Comparison of ENCODE assay signal across 8 cellular contexts in the genomic region with DNA sequence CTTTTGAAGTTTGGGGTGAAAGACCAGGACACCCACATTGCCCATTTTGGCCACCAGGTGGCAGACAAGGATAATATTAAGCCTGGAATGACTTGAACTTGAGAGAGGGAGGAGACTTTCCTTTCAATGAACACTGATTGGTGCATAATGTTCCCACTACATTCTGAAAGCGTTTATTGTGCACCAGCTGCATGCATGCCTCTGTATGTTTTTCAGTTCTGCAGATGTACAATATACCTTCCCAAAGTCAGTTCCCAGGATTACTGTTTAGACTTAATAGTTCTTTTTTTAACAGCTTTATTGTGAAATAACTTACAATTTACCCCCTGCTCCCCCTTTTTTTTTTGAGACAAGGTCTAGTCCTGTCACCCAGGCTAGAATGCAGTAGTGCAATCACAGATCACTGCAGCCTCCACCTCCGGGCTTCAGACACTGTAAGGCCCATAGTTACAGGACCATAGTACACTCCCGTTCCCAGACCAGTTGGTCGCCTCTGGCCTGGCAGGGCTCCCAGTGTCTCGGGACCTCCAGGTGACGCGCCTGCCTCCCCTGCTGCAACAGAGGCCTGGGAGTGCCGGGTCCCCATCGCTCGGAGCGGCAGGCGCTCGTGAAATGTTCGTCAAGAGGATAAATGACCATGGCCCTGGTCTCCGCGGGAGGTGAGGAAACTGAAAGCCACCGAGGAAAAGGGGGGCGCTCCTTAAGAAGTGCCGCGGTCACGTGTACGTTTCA. TPM values are rescaled to one million over a fixed set of nuclear protein-coding genes. Genes with fewer than 3 reads are reported as not detected.
A peak's percentile ranks its signal among the peaks of the same experiment; 100 is the strongest.
DNase-seq lines count a peak whose midpoint lies in the region; ATAC-seq and TF ChIP-seq lines count a peak whose summit lies in the region.

No MANE protein-coding gene starts in this region.

- intact Hi-C loops in activated CD4-positive, alpha-beta T cell treated with anti-CD3 and anti-CD28 coated beads for 36 hours (cut with DNase I, micrococcal nuclease), result loop anchor here (1.0 to 5.0 kb wide), 5 partner anchors 13 to 520 kb away; a partner anchor contains a TSS
- intact Hi-C loops in colonic mucosa (cut with DNase I), result no loop called here

- peaks cover 22% of the 10 kb centered on the region for H3K4me1 Mint-ChIP-seq in activated CD4-positive, alpha-beta T cell treated with anti-CD3 and anti-CD28 coated beads for 36 hours

- CTCF ChIA-PET in activated CD4-positive, alpha-beta T cell treated with anti-CD3 and anti-CD28 coated beads for 36 hours (lab: Charles Lee), result interaction anchor here (0.8 to 1.9 kb wide), 7 partner anchors 11 to 238 kb away, joined by 3 to 9 read pairs (median 4); no protein-coding TSS in a partner anchor

- peak; percentile 86 for TF ChIP-seq CTCF in colonic mucosa (IDR thresholded peaks at IDR 0.05)

- no peak overlapping the region for H3K27ac ChIP-seq in colonic mucosa

- H3K27me3 Mint-ChIP-seq in activated CD4-positive, alpha-beta T cell treated with anti-CD3 and anti-CD28 coated beads for 36 hours, result peaks cover 29% of the 10 kb centered on the region

- H3K9me3 ChIP-seq in colonic mucosa, result no peaks in the 10 kb centered on the region

- H3K36me3 Mint-ChIP-seq in activated CD4-positive, alpha-beta T cell treated with anti-CD3 and anti-CD28 coated beads for 36 hours (ENCODE audit: low read depth), result peaks cover 8% of the 10 kb centered on the region

- DNase-seq in NCI-H187 (lab: John Stamatoyannopoulos, UW) (peak; percentile 28 to 58), NCI-H187 treated with DMSO at 0.1 percent for 48 hours (lab: John Stamatoyannopoulos, UW) (no peak), NCI-H446 treated with DMSO at 0.1 percent for 48 hours (lab: John Stamatoyannopoulos, UW) (peak; percentile 32), colonic mucosa (peak; percentile 95), left lobe of liver (ENCODE audit: low spot score) (peak; percentile 83)
- peak; percentile 92 for DNase-seq in activated CD4-positive, alpha-beta T cell treated with anti-CD3 and anti-CD28 coated beads for 36 hours
- DNase-seq in stimulated activated CD4-positive, alpha-beta T cell treated with anti-CD3 and anti-CD28 coated beads, Interleukin-2, amount 100 ng/mL, for 24 hours, result peak; percentile 90 to 91

- H3K27me3 ChIP-seq in colonic mucosa, result no peaks in the 10 kb centered on the region

- peak overlapping the region; percentile 39 for H3K4me3 ChIP-seq in colonic mucosa

- peak; percentile 66 for ATAC-seq in HG03135 (IDR thresholded peaks at IDR 0.05; ENCODE audit: unreplicated experiment)
- peak; percentile 92 for ATAC-seq in activated CD4-positive, alpha-beta T cell treated with anti-CD3 and anti-CD28 coated beads for 36 hours
- peak; percentile 71 for ATAC-seq in left lobe of liver

- no peaks in the 10 kb centered on the region for H3K4me1 ChIP-seq in colonic mucosa

- H3K36me3 ChIP-seq in colonic mucosa, result peaks cover 11% of the 10 kb centered on the region

- POLR2A ChIA-PET in activated CD4-positive, alpha-beta T cell treated with anti-CD3 and anti-CD28 coated beads for 36 hours (lab: Charles Lee), result interaction anchor here (0.6 kb wide), 1 partner anchor 212 kb away, joined by 4 read pairs; a partner anchor contains a TSS

- H3K27ac Mint-ChIP-seq in activated CD4-positive, alpha-beta T cell treated with anti-CD3 and anti-CD28 coated beads for 36 hours, result no peak overlapping the region

- peak overlapping the region; percentile 58 to 66 for H3K9ac ChIP-seq in colonic mucosa (ENCODE audit: low read depth in 2 of 2, low read length in 2 of 2)

- H3K9me3 Mint-ChIP-seq in activated CD4-positive, alpha-beta T cell treated with anti-CD3 and anti-CD28 coated beads for 36 hours (ENCODE audit: low read depth), result peaks cover 6% of the 10 kb centered on the region

- H3K4me3 Mint-ChIP-seq in activated CD4-positive, alpha-beta T cell treated with anti-CD3 and anti-CD28 coated beads for 36 hours, result peak overlapping the region; percentile 67

RNA-seq across cellular contexts. Expression of a gene that starts 12.2 kb away (rescaled TPM):
- 10 to 100 TPM; 30.5 to 31.6 TPM for total RNA-seq in activated CD4-positive, alpha-beta T cell treated with anti-CD3 and anti-CD28 coated beads for 36 hours
- total RNA-seq in colonic mucosa (100 to 1,000 TPM; 407 to 525 TPM), left lobe of liver (286 TPM)

RNA-seq across cellular contexts. Expression of a gene that starts 13.3 kb away (rescaled TPM):
- total RNA-seq in activated CD4-positive, alpha-beta T cell treated with anti-CD3 and anti-CD28 coated beads for 36 hours, result 100 to 1,000 TPM; 171 to 186 TPM
- 100 to 1,000 TPM; 105 to 146 TPM for total RNA-seq in colonic mucosa
- total RNA-seq in left lobe of liver, result 42.6 TPM

RNA-seq across cellular contexts. Expression of a gene that starts 13.6 kb away (rescaled TPM):
- 1 to 10 TPM; 1.6 to 1.9 TPM for total RNA-seq in activated CD4-positive, alpha-beta T cell treated with anti-CD3 and anti-CD28 coated beads for 36 hours
- total RNA-seq in colonic mucosa (100 to 1,000 TPM; 136 to 169 TPM), left lobe of liver (80.3 TPM)

RNA-seq across cellular contexts. Expression of a gene that starts 22.1 kb away (rescaled TPM):
- under 1 TPM; 0.19 to 0.55 TPM for total RNA-seq in activated CD4-positive, alpha-beta T cell treated with anti-CD3 and anti-CD28 coated beads for 36 hours
- total RNA-seq in colonic mucosa, result 1 to 10 TPM; 1.4 to 4.0 TPM
- total RNA-seq in left lobe of liver, result 0.98 TPM

RNA-seq across cellular contexts. Expression of a gene that starts 28.8 kb away (rescaled TPM):
- total RNA-seq in activated CD4-positive, alpha-beta T cell treated with anti-CD3 and anti-CD28 coated beads for 36 hours, result not detected
- total RNA-seq in colonic mucosa (1 to 10 TPM in 1 of 2 donors, under 1 TPM in 1; 0.72 to 1.8 TPM), left lobe of liver (not detected)

Comparison
In these comparisons a context has a peak if more than half of its experiments do, and no peak if none do; other contexts are left out.
1. RNA of a gene that starts 13.6 kb away (total RNA-seq): 136 to 169 TPM in colonic mucosa and 80.3 TPM in left lobe of liver (single experiment); 1.6 to 1.9 TPM in activated CD4-positive, alpha-beta T cell treated with anti-CD3 and anti-CD28 coated beads for 36 hours; every median in the first group is over 10 times any median in the second.
2. Peak in every context shown above with its lines, with median percentiles within 50 percentile points of each other: ATAC-seq.